In genomic region chr17:44122825-44123355, GRCh38 we compare ENCODE assay signal across 8 cellular contexts. TPM values are rescaled to one million over a fixed set of nuclear protein-coding genes. Genes with fewer than 3 reads are reported as not detected.
A peak's percentile ranks its signal among the peaks of the same experiment; 100 is the strongest.
DNase-seq lines count a peak whose midpoint lies in the region; ATAC-seq and FAIRE-seq lines count a peak whose summit lies in the region.

No MANE protein-coding gene starts in this region.

- no peak for FAIRE-seq in small intestine (lab: Jason Lieb, UNC)

- peak overlapping the region; percentile 73 for H3K27ac ChIP-seq in right cardiac atrium (ENCODE audit: low read length)
- peak overlapping the region; percentile 38 to 86 for H3K27ac ChIP-seq in small intestine (ENCODE audit: low read depth in 1 of 2, low read length in 1 of 2)

- intact Hi-C loops in right cardiac atrium (cut with DNase I), result no loop called here

- peak; percentile 32 for DNase-seq in NCI-H82 (lab: John Stamatoyannopoulos, UW)
- DNase-seq in NCI-H82 treated with DMSO at 0.1 percent for 48 hours (lab: John Stamatoyannopoulos, UW; ENCODE audit: unreplicated experiment), result no peak
- peak; percentile 73 for DNase-seq in activated CD8-positive, alpha-beta memory T cell treated with anti-CD3 and anti-CD28 coated beads, Interleukin-2, amount 50 U/mL, for 48 hours
- DNase-seq in right cardiac atrium, result no peak
- no peak for DNase-seq in small intestine
- no peak for DNase-seq in mesenteric fat pad (ENCODE audit: low spot score)
- DNase-seq in NCI-H2029 treated with DMSO at 0.1 percent for 48 hours (lab: John Stamatoyannopoulos, UW), result no peak

- ATAC-seq in HG03135 (IDR thresholded peaks at IDR 0.05; ENCODE audit: unreplicated experiment) (peak; percentile 22), right cardiac atrium (peak in 1 of 2 donors; percentile 7)

- WGBS in right cardiac atrium, result 1% methylated on average over 30 of the region's 32 CpGs
- WGBS in small intestine, 3 donors, result 0 to 1% (median 0%) methylated on average over 21 to 32 of the region's 32 CpGs

- peaks cover 11% of the 10 kb centered on the region for H3K4me1 ChIP-seq in right cardiac atrium (ENCODE audit: control insufficient read depth, insufficient read depth, low read length)
- H3K4me1 ChIP-seq in small intestine (ENCODE audit: control insufficient read depth in 2 of 2, insufficient read depth in 1 of 2, low read depth in 1 of 2, low read length in 1 of 2), result peaks cover 0 to 6% of the 10 kb centered on the region in 2 donors

- no peaks in the 10 kb centered on the region for H3K27me3 ChIP-seq in right cardiac atrium (ENCODE audit: control insufficient read depth, insufficient read depth)
- no peaks in the 10 kb centered on the region for H3K27me3 ChIP-seq in small intestine (ENCODE audit: control insufficient read depth in 2 of 2, insufficient read depth in 2 of 2, low read length in 2 of 2)

- H3K9me3 ChIP-seq in right cardiac atrium (ENCODE audit: control insufficient read depth, low read length), result no peaks in the 10 kb centered on the region
- no peaks in the 10 kb centered on the region for H3K9me3 ChIP-seq in small intestine (ENCODE audit: control insufficient read depth, low read depth)

- H3K4me3 ChIP-seq in right cardiac atrium (ENCODE audit: low read length) (peak overlapping the region; percentile 95), small intestine (ENCODE audit: low read depth in 1 of 2, low read length in 2 of 2) (peak overlapping the region; percentile 76 to 84)

- H3K36me3 ChIP-seq in small intestine (ENCODE audit: control insufficient read depth in 2 of 2, insufficient read depth in 2 of 2, low read length in 2 of 2), result no peaks in the 10 kb centered on the region

RNA-seq across cellular contexts. Expression of gene HDAC5, which starts 0.6 kb away (rescaled TPM):
- 10 to 100 TPM; 47.9 to 89.2 (median 74.4) TPM for total RNA-seq in right cardiac atrium
- polyA plus RNA-seq in right cardiac atrium, result 72.4 TPM
- 10 to 100 TPM; 10.1 to 18.7 (median 15.9) TPM for polyA plus RNA-seq in small intestine
- total RNA-seq in mesenteric fat pad, result 34.9 TPM

RNA-seq across cellular contexts. Expression of gene HROB, which starts 18.8 kb away (rescaled TPM):
- total RNA-seq in right cardiac atrium, result 1 to 10 TPM in 1 of 4 donors, under 1 TPM in 3; 0.47 to 1.4 (median 0.76) TPM
- 0.38 TPM for polyA plus RNA-seq in right cardiac atrium
- polyA plus RNA-seq in small intestine, result 1 to 10 TPM in 2 of 3 donors, not detected in 1; 1.4 to 2.3 TPM
- total RNA-seq in mesenteric fat pad, result 0.74 TPM

RNA-seq across cellular contexts. Expression of gene ASB16, which starts 47.6 kb away (rescaled TPM):
- 10 to 100 TPM in 2 of 4 donors, 1 to 10 TPM in 2; 5.3 to 11.3 (median 9.7) TPM for total RNA-seq in right cardiac atrium
- 5.4 TPM for polyA plus RNA-seq in right cardiac atrium
- polyA plus RNA-seq in small intestine, result under 1 TPM in 1 of 3 donors, not detected in 2; 0.15 TPM
- not detected for total RNA-seq in mesenteric fat pad

RNA-seq across cellular contexts. Expression of gene G6PC3, which starts 52.4 kb away (rescaled TPM):
- total RNA-seq in right cardiac atrium (10 to 100 TPM; 31.9 to 46.9 (median 38.5) TPM), mesenteric fat pad (56.7 TPM)
- polyA plus RNA-seq in right cardiac atrium (71.4 TPM), small intestine (10 to 100 TPM; 17.6 to 69.2 (median 23.0) TPM)

RNA-seq across cellular contexts. Expression of gene LSM12, which starts 56.4 kb away (rescaled TPM):
- total RNA-seq in right cardiac atrium, result 10 to 100 TPM; 44.5 to 54.9 (median 49.3) TPM
- 35.0 TPM for polyA plus RNA-seq in right cardiac atrium
- polyA plus RNA-seq in small intestine, result 10 to 100 TPM; 24.8 to 36.4 (median 26.5) TPM
- total RNA-seq in mesenteric fat pad, result 55.4 TPM

Comparison
In these comparisons a context has a peak if more than half of its experiments do, and no peak if none do; other contexts are left out.
1. DNase-seq: peak in NCI-H82 (single experiment) and activated CD8-positive, alpha-beta memory T cell treated with anti-CD3 and anti-CD28 coated beads, Interleukin-2, amount 50 U/mL, for 48 hours (single experiment); none in NCI-H82 treated with DMSO at 0.1 percent for 48 hours (single experiment), right cardiac atrium (0 of 3), small intestine (single experiment), mesenteric fat pad (single experiment) and NCI-H2029 treated with DMSO at 0.1 percent for 48 hours (single experiment).